In the genomic region with DNA sequence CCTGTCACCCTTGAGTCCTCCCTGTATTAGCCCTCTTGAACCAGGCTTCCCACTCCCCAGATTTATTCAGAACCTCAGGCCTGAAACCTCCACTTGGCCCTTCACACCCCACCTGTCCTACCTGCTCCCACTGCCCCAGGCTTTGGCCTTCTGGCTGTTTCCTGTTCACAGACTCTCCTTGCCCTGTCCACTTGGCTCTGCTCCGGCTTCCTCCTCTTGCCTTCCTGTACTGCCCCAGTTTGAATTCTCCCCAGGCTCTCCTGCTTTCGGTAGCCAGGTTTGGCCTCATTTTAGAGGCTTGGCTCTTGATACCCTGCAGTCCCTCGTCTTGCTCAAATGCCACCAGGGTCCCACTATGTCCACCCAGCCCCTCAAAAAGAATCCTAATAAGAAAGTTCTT, we compare ENCODE assay signal across 16 cellular contexts.
"Had no signal": no experiment of that assay in that cellular context is flagged by ENCODE, and none has a peak within 500 bp of the region (broad histone marks: within the 10 kb centered on the region; RNA-seq: fewer than 3 reads in every experiment).

No MANE protein-coding gene starts in this region.

- H3K27ac ChIP-seq: coronary artery, esophagus muscularis mucosa, foreskin keratinocyte, gastroesophageal sphincter, heart left ventricle, left lung, lower lobe of right lung had no signal

- DNase-seq: dermis blood vessel endothelial cell; effector CD4-positive, alpha-beta T cell; effector memory CD4-positive, alpha-beta T cell; foreskin keratinocyte; heart left ventricle; hippocampal formation; left cardiac atrium; left lung; left ventricle myocardium superior; lower lobe of right lung; mesenchymal stem cell; mucosa of descending colon had no signal

- H3K9me3 ChIP-seq: esophagus muscularis mucosa, gastroesophageal sphincter, heart left ventricle, left lung, lower lobe of right lung, mucosa of descending colon had no signal

- H3K36me3 ChIP-seq: esophagus muscularis mucosa, gastroesophageal sphincter, heart left ventricle, left lung, lower lobe of right lung had no signal

- H3K4me1 ChIP-seq: esophagus muscularis mucosa, foreskin keratinocyte, gastroesophageal sphincter, heart left ventricle, left lung, lower lobe of right lung had no signal

- H3K4me3 ChIP-seq: coronary artery, dorsolateral prefrontal cortex, esophagus muscularis mucosa, gastroesophageal sphincter, heart left ventricle, left lung, lower lobe of right lung, mucosa of descending colon had no signal

- H3K27me3 ChIP-seq: dorsolateral prefrontal cortex, esophagus muscularis mucosa, foreskin keratinocyte, gastroesophageal sphincter, heart left ventricle, left lung had no signal
